In the genomic region with DNA sequence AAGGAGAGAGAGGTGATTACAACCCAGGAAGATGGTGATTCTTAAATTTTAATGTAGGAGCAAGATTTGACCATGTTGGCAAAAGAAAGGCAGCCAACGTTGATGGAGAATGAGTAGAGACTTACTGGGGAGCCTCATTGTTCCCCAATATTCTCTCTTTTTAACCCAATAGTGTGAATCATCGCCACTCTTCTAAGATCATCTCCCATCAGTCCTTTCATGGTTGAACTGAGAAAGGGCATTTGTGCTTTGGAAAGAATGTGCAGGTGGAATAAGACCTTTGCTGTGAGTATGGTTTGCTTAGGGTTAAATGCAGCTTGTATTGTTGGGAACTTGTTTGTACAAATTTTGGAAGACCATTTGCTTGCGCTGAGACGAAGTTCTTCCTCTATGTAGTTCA, we compare ENCODE assay signal across 39 cellular contexts.
"Had no signal": no experiment of that assay in that cellular context is flagged by ENCODE, and none has a peak within 500 bp of the region (broad histone marks: within the 10 kb centered on the region; RNA-seq: fewer than 3 reads in every experiment).

No MANE protein-coding gene starts in this region.

- H3K4me3 ChIP-seq: adrenal gland, ascending aorta, body of pancreas, breast epithelium, cardiac muscle cell had no signal

- H3K4me3 Mint-ChIP-seq: activated naive CD4-positive, alpha-beta T cell treated with anti-CD3 and anti-CD28 coated beads for 36 hours; activated naive CD4-positive, alpha-beta T cell treated with anti-CD3 and anti-CD28 coated beads, Interleukin-2, amount 10 ng/mL, durations not matched to agents 7 days and 5 days; activated naive CD4-positive, alpha-beta T cell treated with anti-CD3 and anti-CD28 coated beads, Interleukin-2, amount 50 U/mL, for 24 hours; activated naive CD8-positive, alpha-beta T cell; activated naive CD8-positive, alpha-beta T cell treated with anti-CD3 and anti-CD28 coated beads for 36 hours; activated naive CD8-positive, alpha-beta T cell treated with anti-CD3 and anti-CD28 coated beads, Interleukin-2, amount 10 ng/mL, durations not matched to agents 7 days and 5 days; activated naive CD8-positive, alpha-beta T cell treated with anti-CD3 and anti-CD28 coated beads, Interleukin-2, amount 50 U/mL, for 24 hours; activated T-cell treated with anti-CD3 and anti-CD28 coated beads, Interleukin-2, amount 50 U/mL, for 24 hours; activated T-cell treated with anti-CD3 and anti-CD28 coated beads, Interleukin-2, amount 50 U/mL, for 4 hours; activated T-cell treated with anti-CD3 and anti-CD28 coated beads, Interleukin-2, amount 50 U/mL, for 72 hours; activated T-helper 1 cell treated with anti-CD3 and anti-CD28 coated beads, Interleukin-12 subunit alpha, Interleukin-12 subunit beta, Interleukin-2, Interleukin-4 antibody, amounts not matched to agents 30 ng/mL and 10 ng/mL and 1 ng/mL, durations not matched to agents 14 hours and 24 hours and 36 hours; activated T-helper 17 cell treated with anti-CD3 and anti-CD28 coated beads, Interleukin-2, amount 50 U/mL, for 72 hours; brain; central memory CD8-positive, alpha-beta T cell had no signal

- H3K4me1 ChIP-seq: adrenal gland, ascending aorta, body of pancreas, breast epithelium had no signal

- H3K27ac ChIP-seq: adrenal gland, ascending aorta, body of pancreas, brain microvascular endothelial cell, breast epithelium, cardiac muscle cell had no signal

- H3K36me3 ChIP-seq: adrenal gland, ascending aorta, brain microvascular endothelial cell, breast epithelium, cardiac muscle cell had no signal

- H3K9me3 ChIP-seq: adrenal gland, ascending aorta, body of pancreas, breast epithelium had no signal

- H3K4me1 Mint-ChIP-seq: activated naive CD4-positive, alpha-beta T cell treated with anti-CD3 and anti-CD28 coated beads, Interleukin-2, amount 10 ng/mL, durations not matched to agents 7 days and 5 days; activated naive CD4-positive, alpha-beta T cell treated with anti-CD3 and anti-CD28 coated beads, Interleukin-2, amount 50 U/mL, for 24 hours; activated naive CD8-positive, alpha-beta T cell treated with anti-CD3 and anti-CD28 coated beads for 36 hours; activated naive CD8-positive, alpha-beta T cell treated with anti-CD3 and anti-CD28 coated beads, Interleukin-2, amount 10 ng/mL, durations not matched to agents 7 days and 5 days; activated naive CD8-positive, alpha-beta T cell treated with anti-CD3 and anti-CD28 coated beads, Interleukin-2, amount 50 U/mL, for 24 hours; activated T-helper 17 cell treated with anti-CD3 and anti-CD28 coated beads, Interleukin-2, amount 50 U/mL, for 72 hours; central memory CD8-positive, alpha-beta T cell had no signal

- H3K9me3 Mint-ChIP-seq: activated naive CD4-positive, alpha-beta T cell treated with anti-CD3 and anti-CD28 coated beads, Interleukin-2, amount 10 ng/mL, durations not matched to agents 7 days and 5 days; activated naive CD8-positive, alpha-beta T cell treated with anti-CD3 and anti-CD28 coated beads for 36 hours; activated naive CD8-positive, alpha-beta T cell treated with anti-CD3 and anti-CD28 coated beads, Interleukin-2, amount 10 ng/mL, durations not matched to agents 7 days and 5 days; activated T-cell treated with anti-CD3 and anti-CD28 coated beads, Interleukin-2, amount 50 U/mL, for 24 hours; activated T-cell treated with anti-CD3 and anti-CD28 coated beads, Interleukin-2, amount 50 U/mL, for 72 hours; activated T-helper 1 cell treated with anti-CD3 and anti-CD28 coated beads, Interleukin-12 subunit alpha, Interleukin-12 subunit beta, Interleukin-2, Interleukin-4 antibody, amounts not matched to agents 30 ng/mL and 10 ng/mL and 1 ng/mL, durations not matched to agents 14 hours and 24 hours and 36 hours; activated T-helper 2 cell treated with anti-CD3 and anti-CD28 coated beads, Interferon-gamma antibody, Interleukin-2, Interleukin-4, amounts not matched to agents 10 μg/mL and 5 μg/mL and 100 μg/mL, durations not matched to agents 14 hours and 24 hours and 36 hours had no signal

- ATAC-seq: activated naive CD4-positive, alpha-beta T cell treated with anti-CD3 and anti-CD28 coated beads, Interleukin-2, amount 50 U/mL, for 72 hours; activated naive CD8-positive, alpha-beta T cell treated with anti-CD3 and anti-CD28 coated beads, Interleukin-2, amount 50 U/mL, for 24 hours; activated T-cell treated with anti-CD3 and anti-CD28 coated beads, Interleukin-2, amount 50 U/mL, for 4 hours; activated T-cell treated with anti-CD3 and anti-CD28 coated beads, Interleukin-2, amount 50 U/mL, for 72 hours; activated T-helper 17 cell treated with anti-CD3 and anti-CD28 coated beads, Interleukin-2, amount 50 U/mL, for 72 hours; body of pancreas had no signal

- H3K27ac Mint-ChIP-seq: activated naive CD4-positive, alpha-beta T cell treated with anti-CD3 and anti-CD28 coated beads for 36 hours; activated naive CD4-positive, alpha-beta T cell treated with anti-CD3 and anti-CD28 coated beads, Interleukin-2, amount 10 ng/mL, durations not matched to agents 7 days and 5 days; activated naive CD4-positive, alpha-beta T cell treated with anti-CD3 and anti-CD28 coated beads, Interleukin-2, amount 50 U/mL, for 24 hours; activated naive CD4-positive, alpha-beta T cell treated with anti-CD3 and anti-CD28 coated beads, Interleukin-2, amount 50 U/mL, for 72 hours; activated naive CD8-positive, alpha-beta T cell; activated naive CD8-positive, alpha-beta T cell treated with anti-CD3 and anti-CD28 coated beads for 36 hours; activated naive CD8-positive, alpha-beta T cell treated with anti-CD3 and anti-CD28 coated beads, Interleukin-2, amount 10 ng/mL, durations not matched to agents 7 days and 5 days; activated naive CD8-positive, alpha-beta T cell treated with anti-CD3 and anti-CD28 coated beads, Interleukin-2, amount 50 U/mL, for 24 hours; activated T-cell treated with anti-CD3 and anti-CD28 coated beads, Interleukin-2, amount 50 U/mL, for 24 hours; activated T-cell treated with anti-CD3 and anti-CD28 coated beads, Interleukin-2, amount 50 U/mL, for 72 hours; activated T-helper 1 cell treated with anti-CD3 and anti-CD28 coated beads, Interleukin-12 subunit alpha, Interleukin-12 subunit beta, Interleukin-2, Interleukin-4 antibody, amounts not matched to agents 30 ng/mL and 10 ng/mL and 1 ng/mL, durations not matched to agents 14 hours and 24 hours and 36 hours; activated T-helper 17 cell treated with anti-CD3 and anti-CD28 coated beads, Interleukin-2, amount 50 U/mL, for 72 hours; activated T-helper 2 cell treated with anti-CD3 and anti-CD28 coated beads, Interferon-gamma antibody, Interleukin-2, Interleukin-4, amounts not matched to agents 10 μg/mL and 5 μg/mL and 100 μg/mL, durations not matched to agents 14 hours and 24 hours and 36 hours; brain had no signal

- H3K36me3 Mint-ChIP-seq: activated naive CD4-positive, alpha-beta T cell treated with anti-CD3 and anti-CD28 coated beads, Interleukin-2, amount 10 ng/mL, durations not matched to agents 7 days and 5 days; activated naive CD4-positive, alpha-beta T cell treated with anti-CD3 and anti-CD28 coated beads, Interleukin-2, amount 50 U/mL, for 24 hours; activated naive CD8-positive, alpha-beta T cell; activated naive CD8-positive, alpha-beta T cell treated with anti-CD3 and anti-CD28 coated beads for 36 hours; activated naive CD8-positive, alpha-beta T cell treated with anti-CD3 and anti-CD28 coated beads, Interleukin-2, amount 10 ng/mL, durations not matched to agents 7 days and 5 days had no signal

- H3K27me3 ChIP-seq: adrenal gland, ascending aorta, body of pancreas, brain microvascular endothelial cell, breast epithelium, cardiac muscle cell had no signal

- H3K27me3 Mint-ChIP-seq: activated naive CD4-positive, alpha-beta T cell treated with anti-CD3 and anti-CD28 coated beads, Interleukin-2, amount 10 ng/mL, durations not matched to agents 7 days and 5 days; activated naive CD8-positive, alpha-beta T cell treated with anti-CD3 and anti-CD28 coated beads, Interleukin-2, amount 10 ng/mL, durations not matched to agents 7 days and 5 days had no signal

- DNase-seq: activated effector memory CD4-positive, alpha-beta T cell treated with anti-CD3 and anti-CD28 coated beads, Interleukin-2, amount 50 U/mL, for 16 hours; activated effector memory CD4-positive, alpha-beta T cell treated with Interleukin-2 at 50 U/mL for 16 hours; activated gamma-delta T cell; activated gamma-delta T cell treated with Interleukin-2 at 50 U/mL for 16 hours; activated naive CD4-positive, alpha-beta T cell; activated naive CD4-positive, alpha-beta T cell treated with anti-CD3 and anti-CD28 coated beads for 36 hours; activated naive CD4-positive, alpha-beta T cell treated with anti-CD3 and anti-CD28 coated beads, Interleukin-2, amount 10 ng/mL, durations not matched to agents 7 days and 5 days; activated naive CD4-positive, alpha-beta T cell treated with anti-CD3 and anti-CD28 coated beads, Interleukin-2, amount 50 U/mL, for 16 hours; activated naive CD4-positive, alpha-beta T cell treated with Interleukin-2 at 50 U/mL for 16 hours; activated naive CD8-positive, alpha-beta T cell treated with anti-CD3 and anti-CD28 coated beads for 36 hours; activated naive CD8-positive, alpha-beta T cell treated with anti-CD3 and anti-CD28 coated beads, Interleukin-2, amount 10 ng/mL, durations not matched to agents 7 days and 5 days; activated naive CD8-positive, alpha-beta T cell treated with anti-CD3 and anti-CD28 coated beads, Interleukin-2, amount 50 U/mL, for 24 hours; activated T-cell treated with anti-CD3 and anti-CD28 coated beads for 4 hours; activated T-cell treated with anti-CD3 and anti-CD28 coated beads, Interleukin-2, amount 50 U/mL, for 1 hour; activated T-cell treated with anti-CD3 and anti-CD28 coated beads, Interleukin-2, amount 50 U/mL, for 24 hours; activated T-cell treated with anti-CD3 and anti-CD28 coated beads, Interleukin-2, amount 50 U/mL, for 4 hours; activated T-cell treated with anti-CD3 and anti-CD28 coated beads, Interleukin-2, amount 50 U/mL, for 48 hours; activated T-cell treated with anti-CD3 and anti-CD28 coated beads, Interleukin-2, amount 50 U/mL, for 72 hours; adrenal gland; amniotic stem cell; amygdala; anterior cingulate cortex; aorta; body of pancreas; brain microvascular endothelial cell; caudate nucleus; central memory CD4-positive, alpha-beta T cell; cerebellar nuclear complex had no signal
